ENCODE assay signal across 8 cellular contexts in the genomic region with DNA sequence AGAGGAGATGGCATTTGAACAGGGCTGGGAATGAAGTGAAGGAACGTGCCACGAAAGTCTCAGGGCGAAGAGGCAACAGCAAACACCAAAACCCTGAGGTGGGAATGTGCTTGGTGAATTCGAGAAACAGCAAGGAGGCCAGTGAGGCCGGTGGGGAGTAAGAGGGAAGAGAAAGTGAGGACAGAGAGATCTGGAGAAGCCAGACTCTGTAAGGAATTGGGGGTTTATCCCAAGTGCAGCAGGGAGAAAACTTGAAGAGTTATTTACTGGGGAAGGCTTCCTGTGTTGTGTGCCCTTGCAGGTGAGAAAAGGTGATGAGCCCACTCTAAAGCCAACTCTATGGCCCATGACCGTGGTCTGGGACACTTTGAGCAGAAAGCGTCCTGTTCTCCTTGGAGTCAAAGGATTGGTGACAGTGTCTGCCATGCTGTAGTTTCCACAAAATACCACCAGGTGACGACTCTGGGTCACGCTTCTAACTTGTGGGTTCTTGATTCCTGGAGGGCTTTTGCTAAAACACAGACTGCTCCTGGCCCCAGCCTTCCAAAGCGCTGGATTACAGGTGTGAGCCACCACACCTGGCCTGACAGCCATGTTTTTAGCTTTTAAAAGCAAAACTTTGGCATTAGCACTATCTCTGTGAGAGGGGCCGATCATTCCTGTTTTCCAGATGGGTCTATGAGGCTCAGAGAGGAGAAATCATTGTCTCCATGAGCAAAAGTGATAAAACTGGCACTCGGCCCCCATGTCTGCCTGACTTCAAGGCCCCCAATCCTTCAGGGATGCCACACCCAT. TPM values are rescaled to one million over a fixed set of nuclear protein-coding genes. Genes with fewer than 3 reads are reported as not detected.
A peak's percentile ranks its signal among the peaks of the same experiment; 100 is the strongest.
DNase-seq lines count a peak whose midpoint lies in the region; ATAC-seq and TF ChIP-seq lines count a peak whose summit lies in the region.

No MANE protein-coding gene starts in this region.

- intact Hi-C loops in Calu3 (cut with micrococcal nuclease; ENCODE audit: unreplicated experiment), result loop anchor here (1.0 to 2.0 kb wide), 2 partner anchors 84 to 177 kb away; no protein-coding TSS in a partner anchor

- WGBS in lung, 2 donors, result 37 to 43% methylated on average over 12 of the region's 12 CpGs

- CTCF ChIA-PET in Calu3 (lab: Charles Lee) (interaction anchor here (0.6 to 1.2 kb wide), 4 partner anchors 76 to 84 kb away, joined by 3 to 8 read pairs (median 3); no protein-coding TSS in a partner anchor), HEK293T (lab: Yijun Ruan, JAX) (interaction anchor here (0.7 to 2.7 kb wide), 5 partner anchors 9 to 178 kb away, joined by 3 to 21 read pairs (median 6); no protein-coding TSS in a partner anchor)

- H3K27me3 ChIP-seq in lung (ENCODE audit: control insufficient read depth, insufficient read depth), result no peaks in the 10 kb centered on the region

- POLR2A ChIA-PET in HEK293T (lab: Yijun Ruan, JAX), result no interaction called here

- H3K9me3 ChIP-seq in lung (ENCODE audit: control insufficient read depth in 2 of 2, insufficient read depth in 1 of 2, low read length in 1 of 2), result no peaks in the 10 kb centered on the region

- no peak overlapping the region for H3K4me3 Mint-ChIP-seq in Calu3 (ENCODE audit: low read depth, unreplicated experiment)
- H3K4me3 Mint-ChIP-seq in stimulated activated naive B cell treated with anti-CD40 and anti-IgM and Interleukin-4, amounts not matched to agents 10 μg/mL and 1 μg/mL and 100 μg/mL, for 72 hours, result no peak overlapping the region

- no TSS peak for BruUV-seq in Calu3 (replicated peaks; lab: Mats Ljungman, UMichigan)

- H3K36me3 ChIP-seq in lung (ENCODE audit: control insufficient read depth in 2 of 2, insufficient read depth in 2 of 2, low read length in 2 of 2), result no peaks in the 10 kb centered on the region

- no peak overlapping the region for H3K4me3 ChIP-seq in lung

- no peak overlapping the region for H3K27ac Mint-ChIP-seq in Calu3 (ENCODE audit: unreplicated experiment)
- no peak overlapping the region for H3K27ac Mint-ChIP-seq in stimulated activated naive B cell treated with anti-CD40 and anti-IgM and Interleukin-4, amounts not matched to agents 10 μg/mL and 1 μg/mL and 100 μg/mL, for 72 hours

- no peaks in the 10 kb centered on the region for H3K36me3 Mint-ChIP-seq in Calu3 (ENCODE audit: insufficient read depth, unreplicated experiment)
- no peaks in the 10 kb centered on the region for H3K36me3 Mint-ChIP-seq in stimulated activated naive B cell treated with anti-CD40 and anti-IgM and Interleukin-4, amounts not matched to agents 10 μg/mL and 1 μg/mL and 100 μg/mL, for 72 hours

- no peaks in the 10 kb centered on the region for H3K9me3 Mint-ChIP-seq in Calu3 (ENCODE audit: low read depth, unreplicated experiment)
- no peaks in the 10 kb centered on the region for H3K9me3 Mint-ChIP-seq in stimulated activated naive B cell treated with anti-CD40 and anti-IgM and Interleukin-4, amounts not matched to agents 10 μg/mL and 1 μg/mL and 100 μg/mL, for 72 hours

- no peaks in the 10 kb centered on the region for H3K4me1 Mint-ChIP-seq in Calu3 (ENCODE audit: low read depth, unreplicated experiment)
- H3K4me1 Mint-ChIP-seq in stimulated activated naive B cell treated with anti-CD40 and anti-IgM and Interleukin-4, amounts not matched to agents 10 μg/mL and 1 μg/mL and 100 μg/mL, for 72 hours, result peaks cover 0 to 1% of the 10 kb centered on the region in 2 donors

- H3K27ac ChIP-seq in lung (ENCODE audit: low read depth in 1 of 2, low read length in 1 of 2), result no peak overlapping the region

- DNase-seq in Calu3, result peak; percentile 70
- peak; percentile 78 for DNase-seq in HEK293T (ENCODE audit: extremely low spot score)
- peak; percentile 20 to 82 for DNase-seq in NCI-H446 (lab: John Stamatoyannopoulos, UW)
- peak; percentile 8 to 35 for DNase-seq in activated CD4-positive, alpha-beta T cell treated with anti-CD3 and anti-CD28 coated beads for 4 hours
- peak; percentile 69 to 78 for DNase-seq in dermis microvascular lymphatic vessel endothelial cell (ENCODE audit: low read depth in 2 of 2)
- peak; percentile 46 for DNase-seq in lung (ENCODE audit: low spot score)
- DNase-seq in stimulated activated naive B cell treated with anti-CD40 and anti-IgM and Interleukin-4, amounts not matched to agents 10 μg/mL and 1 μg/mL and 100 μg/mL, for 72 hours, result peak; percentile 34

- no peaks in the 10 kb centered on the region for H3K4me1 ChIP-seq in lung (ENCODE audit: control insufficient read depth in 2 of 2, insufficient read depth in 2 of 2, low read length in 2 of 2)

- no peak for ATAC-seq in lung (ENCODE audit: insufficient read depth, low FRiP score)
- peak; percentile 74 to 77 for ATAC-seq in stimulated activated naive B cell treated with anti-CD40 and anti-IgM and Interleukin-4, amounts not matched to agents 10 μg/mL and 1 μg/mL and 100 μg/mL, for 72 hours (replicated peaks)
- ATAC-seq in GM18870 (IDR thresholded peaks at IDR 0.05; ENCODE audit: unreplicated experiment), result no peak

- TF ChIP-seq CTCF in Calu3 (IDR thresholded peaks at IDR 0.05; ENCODE audit: unreplicated experiment) (peak; percentile 78), lung (IDR thresholded peaks at IDR 0.05; ENCODE audit: control extremely low read depth, extremely low read depth) (peak; percentile 92)

- H3K27me3 Mint-ChIP-seq in Calu3 (ENCODE audit: unreplicated experiment), result peaks cover 40% of the 10 kb centered on the region
- peaks cover 20 to 33% of the 10 kb centered on the region in 2 donors for H3K27me3 Mint-ChIP-seq in stimulated activated naive B cell treated with anti-CD40 and anti-IgM and Interleukin-4, amounts not matched to agents 10 μg/mL and 1 μg/mL and 100 μg/mL, for 72 hours

TF ChIP-seq in HEK293T, 16 proteins besides CTCF, POLR2A, EP300 and RAD21:
- TF ChIP-seq LEF1 (IDR thresholded peaks at IDR 0.05; ENCODE audit: borderline replicate concordance) (no peak), FOXM1 (IDR thresholded peaks at IDR 0.05; ENCODE audit: borderline replicate concordance) (no peak), HDGF (IDR thresholded peaks at IDR 0.05; ENCODE audit: borderline replicate concordance) (no peak), SUZ12 (IDR thresholded peaks at IDR 0.05) (no peak), FOXK2 (IDR thresholded peaks at IDR 0.05) (no peak), FOXA1 (IDR thresholded peaks at IDR 0.05) (no peak), BHLHE40 (IDR thresholded peaks at IDR 0.05; ENCODE audit: borderline replicate concordance) (no peak), CTBP1 (IDR thresholded peaks at IDR 0.05; ENCODE audit: borderline replicate concordance) (no peak), SP1 (IDR thresholded peaks at IDR 0.05) (no peak), TARDBP (IDR thresholded peaks at IDR 0.05) (no peak), L3MBTL2 (conservative IDR thresholded peaks at IDR 0.05) (no peak), ELF4 (IDR thresholded peaks at IDR 0.05) (no peak), ZNF384 (IDR thresholded peaks at IDR 0.05) (no peak), NFRKB (IDR thresholded peaks at IDR 0.05) (no peak), ARNT (IDR thresholded peaks at IDR 0.05) (no peak)
- TF ChIP-seq, protein P1, sequence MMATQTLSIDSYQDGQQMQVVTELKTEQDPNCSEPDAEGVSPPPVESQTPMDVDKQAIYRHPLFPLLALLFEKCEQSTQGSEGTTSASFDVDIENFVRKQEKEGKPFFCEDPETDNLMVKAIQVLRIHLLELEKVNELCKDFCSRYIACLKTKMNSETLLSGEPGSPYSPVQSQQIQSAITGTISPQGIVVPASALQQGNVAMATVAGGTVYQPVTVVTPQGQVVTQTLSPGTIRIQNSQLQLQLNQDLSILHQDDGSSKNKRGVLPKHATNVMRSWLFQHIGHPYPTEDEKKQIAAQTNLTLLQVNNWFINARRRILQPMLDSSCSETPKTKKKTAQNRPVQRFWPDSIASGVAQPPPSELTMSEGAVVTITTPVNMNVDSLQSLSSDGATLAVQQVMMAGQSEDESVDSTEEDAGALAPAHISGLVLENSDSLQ (IDR thresholded peaks at IDR 0.05), result no peak

RNA-seq across cellular contexts. Expression of a gene that starts 18.0 kb away (rescaled TPM):
- 110 and 113 TPM in 2 replicates for total RNA-seq in Calu3 (2022)
- 76.4 and 87.4 TPM in 2 replicates for total RNA-seq in dermis microvascular lymphatic vessel endothelial cell
- 100 to 1,000 TPM in 1 of 2 donors, 10 to 100 TPM in 1; 83.5 to 186 TPM for total RNA-seq in lung
- 10 to 100 TPM; 20.5 to 37.9 TPM for polyA plus RNA-seq in lung

RNA-seq across cellular contexts. Expression of a gene that starts 48.5 kb away (rescaled TPM):
- total RNA-seq in Calu3 (2022) (not detected in 2 replicates), dermis microvascular lymphatic vessel endothelial cell (0.76 and 0.77 TPM in 2 replicates), lung (under 1 TPM in 1 of 2 donors, not detected in 1; 0.82 TPM)
- polyA plus RNA-seq in lung, result under 1 TPM; 0.28 to 0.40 TPM

Comparison
In these comparisons a context has a peak if more than half of its experiments do, and no peak if none do; other contexts are left out.
1. DNase-seq: peak in every context shown above with its lines; median percentile 78 in HEK293T; 74 in dermis microvascular lymphatic vessel endothelial cell; 70 in Calu3; 51 in NCI-H446; 46 in lung; 34 in stimulated activated naive B cell treated with anti-CD40 and anti-IgM and Interleukin-4, amounts not matched to agents 10 μg/mL and 1 μg/mL and 100 μg/mL, for 72 hours; 22 in activated CD4-positive, alpha-beta T cell treated with anti-CD3 and anti-CD28 coated beads for 4 hours.
2. ATAC-seq: peak in stimulated activated naive B cell treated with anti-CD40 and anti-IgM and Interleukin-4, amounts not matched to agents 10 μg/mL and 1 μg/mL and 100 μg/mL, for 72 hours (2 of 2); none in lung (single experiment) and GM18870 (single experiment).